1 cellular context compared by ENCODE assay signal in the genomic region with DNA sequence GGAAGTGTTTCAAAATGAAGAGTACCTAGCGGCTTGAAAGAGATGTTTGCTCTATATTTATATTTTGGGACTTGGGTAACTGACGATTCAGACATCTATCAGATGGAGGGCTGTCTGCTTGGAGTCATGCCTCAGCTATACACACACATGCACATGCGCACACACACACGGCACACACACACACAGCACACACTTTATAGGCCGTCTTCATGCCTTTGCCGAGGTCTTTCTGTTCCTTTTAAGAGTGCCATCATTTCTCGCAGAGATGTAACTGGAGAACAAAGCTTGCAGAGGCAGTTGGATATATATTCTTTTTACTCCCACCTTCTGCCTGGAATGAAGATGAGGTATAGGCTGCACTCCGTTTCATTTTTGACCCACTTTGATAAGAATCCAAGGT.
TF ChIP-seq lines count a peak whose summit lies in the region.

No MANE protein-coding gene starts in this region.

TF ChIP-seq in H1, 55 proteins besides CTCF, POLR2A, EP300 and RAD21 (continued from another document):
- TF ChIP-seq RXRA (IDR thresholded peaks at IDR 0.05; ENCODE audit: insufficient read depth, low read depth, low read length): no peak
- no peak for TF ChIP-seq NRF1 (IDR thresholded peaks at IDR 0.05; ENCODE audit: low read depth, low read length)
- TF ChIP-seq KDM1A (IDR thresholded peaks at IDR 0.05; ENCODE audit: borderline replicate concordance, low read length): no peak
- no peak for TF ChIP-seq MAFK (IDR thresholded peaks at IDR 0.05; ENCODE audit: low read depth, low read length)
- no peak for TF ChIP-seq SP4 (IDR thresholded peaks at IDR 0.05; ENCODE audit: low read length)
- TF ChIP-seq SIX5 (IDR thresholded peaks at IDR 0.05; ENCODE audit: low read depth, low read length): no peak
- TF ChIP-seq SP1 (IDR thresholded peaks at IDR 0.05; ENCODE audit: low read depth, low read length): no peak
- no peak for TF ChIP-seq SIRT6 (IDR thresholded peaks at IDR 0.05; ENCODE audit: low read length)
- no peak for TF ChIP-seq SP2 (IDR thresholded peaks at IDR 0.05; ENCODE audit: low read length)
- no peak for TF ChIP-seq GABPA (IDR thresholded peaks at IDR 0.05; ENCODE audit: borderline replicate concordance, insufficient read depth, low read length)
- TF ChIP-seq, protein P1, sequence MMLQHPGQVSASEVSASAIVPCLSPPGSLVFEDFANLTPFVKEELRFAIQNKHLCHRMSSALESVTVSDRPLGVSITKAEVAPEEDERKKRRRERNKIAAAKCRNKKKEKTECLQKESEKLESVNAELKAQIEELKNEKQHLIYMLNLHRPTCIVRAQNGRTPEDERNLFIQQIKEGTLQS (IDR thresholded peaks at IDR 0.05; ENCODE audit: insufficient read depth, low read depth, low read length): no peak
- no peak for TF ChIP-seq NANOG (IDR thresholded peaks at IDR 0.05; ENCODE audit: insufficient read depth, low read depth, low read length, poor library complexity, severe bottlenecking)
- TF ChIP-seq BRCA1 (IDR thresholded peaks at IDR 0.05; ENCODE audit: low read depth, low read length): no peak
- no peak for TF ChIP-seq CREB1 (IDR thresholded peaks at IDR 0.05)
- no peak for TF ChIP-seq TEAD4 (IDR thresholded peaks at IDR 0.05; ENCODE audit: low read depth, low read length)
TF ChIP-seq in H1: peak in this region for 0.
